11 cellular contexts compared by ENCODE assay signal in genomic region chr5:58477760-58478159, GRCh38. TPM values are rescaled to one million over a fixed set of nuclear protein-coding genes. Genes with fewer than 3 reads are reported as not detected.
DNase-seq lines count a peak whose midpoint lies in the region; ATAC-seq and TF ChIP-seq lines count a peak whose summit lies in the region.
"Had no signal": no experiment of that assay in that cellular context is flagged by ENCODE, and none has a peak within 500 bp of the region (broad histone marks: within the 10 kb centered on the region; RNA-seq: fewer than 3 reads in every experiment).

No MANE protein-coding gene starts in this region.

- TF ChIP-seq CTCF in Caco-2 (IDR thresholded peaks at IDR 0.05; ENCODE audit: insufficient read depth in 1 of 2, low read depth in 1 of 2, low read length in 1 of 2, severe bottlenecking in 1 of 2, unreplicated experiment in 1 of 2), result peak; percentile 18 to 32
- TF ChIP-seq CTCF in astrocyte of the cerebellum (IDR thresholded peaks at IDR 0.05; ENCODE audit: low read depth, low read length, missing control alignments), result peak; percentile 9

- peaks cover 31% of the 10 kb centered on the region for H3K9me3 Mint-ChIP-seq in Caco-2 (ENCODE audit: unreplicated experiment)
- H3K9me3 Mint-ChIP-seq in memory B cell, result peaks cover 3% of the 10 kb centered on the region
- H3K9me3 Mint-ChIP-seq in activated CD4-positive, alpha-beta memory T cell treated with anti-CD3 and anti-CD28 coated beads for 36 hours, result peaks cover 7% of the 10 kb centered on the region
- H3K9me3 Mint-ChIP-seq: activated T-helper 17 cell treated with anti-CD3 and anti-CD28 coated beads, Interleukin-2, amount 50 U/mL, for 72 hours had no signal

- no TSS peak for BruUV-seq in Caco-2 (replicated peaks; lab: Mats Ljungman, UMichigan)

- H3K4me3 Mint-ChIP-seq in Caco-2 (ENCODE audit: unreplicated experiment) (no peak overlapping the region), memory B cell (peak overlapping the region; percentile 13)
- no peak overlapping the region for H3K4me3 Mint-ChIP-seq in activated CD4-positive, alpha-beta memory T cell treated with anti-CD3 and anti-CD28 coated beads for 36 hours
- H3K4me3 Mint-ChIP-seq: activated T-helper 17 cell treated with anti-CD3 and anti-CD28 coated beads, Interleukin-2, amount 50 U/mL, for 72 hours; dendritic cell treated with granulocyte-macrophage colony-stimulating factor and Interleukin-4, amounts not matched to agents 40 ng/mL and 50 ng/mL, for 4 days had no signal

- no peaks in the 10 kb centered on the region for H3K4me1 ChIP-seq in Caco-2

- no peak overlapping the region for H3K27ac Mint-ChIP-seq in Caco-2 (ENCODE audit: unreplicated experiment)
- no peak overlapping the region for H3K27ac Mint-ChIP-seq in memory B cell
- no peak overlapping the region for H3K27ac Mint-ChIP-seq in activated CD4-positive, alpha-beta memory T cell treated with anti-CD3 and anti-CD28 coated beads for 36 hours
- H3K27ac Mint-ChIP-seq: activated T-helper 17 cell treated with anti-CD3 and anti-CD28 coated beads, Interleukin-2, amount 50 U/mL, for 72 hours; dendritic cell treated with granulocyte-macrophage colony-stimulating factor and Interleukin-4, amounts not matched to agents 40 ng/mL and 50 ng/mL, for 4 days had no signal

- intact Hi-C loops in Caco-2 (cut with micrococcal nuclease; ENCODE audit: unreplicated experiment), result loop anchor here (1.0 kb wide), 1 partner anchor 373 kb away; no protein-coding TSS in a partner anchor
- intact Hi-C loops in activated CD4-positive, alpha-beta memory T cell treated with anti-CD3 and anti-CD28 coated beads for 36 hours (cut with micrococcal nuclease), result loop anchor here (2.0 kb wide), 1 partner anchor 373 kb away; no protein-coding TSS in a partner anchor

- no peaks in the 10 kb centered on the region for H3K36me3 Mint-ChIP-seq in Caco-2 (ENCODE audit: insufficient read depth, unreplicated experiment)
- H3K36me3 Mint-ChIP-seq in memory B cell, result peaks cover 8% of the 10 kb centered on the region
- H3K36me3 Mint-ChIP-seq in activated CD4-positive, alpha-beta memory T cell treated with anti-CD3 and anti-CD28 coated beads for 36 hours, result no peaks in the 10 kb centered on the region

- H3K4me1 Mint-ChIP-seq in Caco-2 (ENCODE audit: low read depth, unreplicated experiment) (no peaks in the 10 kb centered on the region), memory B cell (peaks cover 11% of the 10 kb centered on the region)
- no peaks in the 10 kb centered on the region for H3K4me1 Mint-ChIP-seq in activated CD4-positive, alpha-beta memory T cell treated with anti-CD3 and anti-CD28 coated beads for 36 hours (ENCODE audit: low read depth)
- H3K4me1 Mint-ChIP-seq: activated T-helper 17 cell treated with anti-CD3 and anti-CD28 coated beads, Interleukin-2, amount 50 U/mL, for 72 hours had no signal

- TF ChIP-seq EP300 in Ishikawa (IDR thresholded peaks at IDR 0.05; ENCODE audit: borderline replicate concordance), result no peak

- TF ChIP-seq RAD21 in Ishikawa (IDR thresholded peaks at IDR 0.05; ENCODE audit: low read depth), result peak; percentile 40

- no peaks in the 10 kb centered on the region for H3K27me3 ChIP-seq in Caco-2 (replicated peaks; ENCODE audit: control insufficient read depth, insufficient read depth, low read length)

- peaks cover 6% of the 10 kb centered on the region; the same call in 1 of the 2 replicates for H3K9me3 ChIP-seq in Caco-2

- H3K4me3 ChIP-seq in Caco-2 (ENCODE audit: low read depth, low read length), result no peak overlapping the region
- no peak overlapping the region for H3K4me3 ChIP-seq in astrocyte of the cerebellum (ENCODE audit: low read depth, low read length)

- H3K36me3 ChIP-seq in Caco-2 (ENCODE audit: control insufficient read depth, insufficient read depth, low read length), result no peaks in the 10 kb centered on the region

- DNase-seq in Caco-2 (peak in 1 of 2 experiments; percentile 24), astrocyte of the cerebellum (ENCODE audit: low read depth) (no peak), memory B cell (ENCODE audit: low spot score in 2 of 2) (peak in 1 of 2 donors; percentile 26), NCI-H82 (lab: John Stamatoyannopoulos, UW) (no peak), NCI-H524 treated with DMSO at 0.1 percent for 48 hours (lab: John Stamatoyannopoulos, UW) (no peak)
- DNase-seq in activated CD4-positive, alpha-beta memory T cell treated with anti-CD3 and anti-CD28 coated beads for 36 hours, result no peak
- DNase-seq: GOT3 had no signal

- CTCF ChIA-PET in Caco-2 (lab: Charles Lee), result interaction anchor here (1.4 kb wide), 1 partner anchor 372 kb away, joined by 7 read pairs; no protein-coding TSS in a partner anchor
- CTCF ChIA-PET in activated CD4-positive, alpha-beta memory T cell treated with anti-CD3 and anti-CD28 coated beads for 36 hours (lab: Charles Lee), result interaction anchor here (0.7 to 3.5 kb wide), 4 partner anchors 17 to 378 kb away, joined by 3 to 23 read pairs (median 4); no protein-coding TSS in a partner anchor

- ATAC-seq in memory B cell (ENCODE audit: low read depth) (peak; percentile 32), esophagus mucosa (no peak)
- ATAC-seq: activated T-helper 17 cell treated with anti-CD3 and anti-CD28 coated beads, Interleukin-2, amount 50 U/mL, for 72 hours had no signal

- POLR2A ChIA-PET in Caco-2 (lab: Charles Lee), result no interaction called here
- POLR2A ChIA-PET in activated CD4-positive, alpha-beta memory T cell treated with anti-CD3 and anti-CD28 coated beads for 36 hours (lab: Charles Lee), result no interaction called here

- in situ Hi-C loops in astrocyte of the cerebellum (cut with HindIII; ENCODE audit: low sequenced_read_pairs), result no loop called here

- H3K27me3 Mint-ChIP-seq in Caco-2 (ENCODE audit: insufficient read depth, unreplicated experiment) (no peaks in the 10 kb centered on the region), memory B cell (no peaks in the 10 kb centered on the region)
- H3K27me3 Mint-ChIP-seq in activated CD4-positive, alpha-beta memory T cell treated with anti-CD3 and anti-CD28 coated beads for 36 hours, result peaks cover 5% of the 10 kb centered on the region
- H3K27me3 Mint-ChIP-seq: dendritic cell treated with granulocyte-macrophage colony-stimulating factor and Interleukin-4, amounts not matched to agents 40 ng/mL and 50 ng/mL, for 4 days had no signal

TF ChIP-seq in Ishikawa, 13 proteins besides CTCF, POLR2A, EP300 and RAD21:
- TF ChIP-seq TAF1 (IDR thresholded peaks at IDR 0.05; ENCODE audit: low read depth), result no peak
- no peak for TF ChIP-seq NFIC (IDR thresholded peaks at IDR 0.05)
- TF ChIP-seq YY1 (IDR thresholded peaks at IDR 0.05; ENCODE audit: low read depth), result no peak
- TF ChIP-seq FOXM1 (IDR thresholded peaks at IDR 0.05; ENCODE audit: borderline replicate concordance, low read depth), result no peak
- no peak for TF ChIP-seq CEBPB (IDR thresholded peaks at IDR 0.05)
- no peak for TF ChIP-seq EGR1 (IDR thresholded peaks at IDR 0.05)
- no peak for TF ChIP-seq CREB1 (IDR thresholded peaks at IDR 0.05; ENCODE audit: low read depth)
- no peak for TF ChIP-seq ZBTB7A (IDR thresholded peaks at IDR 0.05; ENCODE audit: low read depth)
- TF ChIP-seq TCF12 (IDR thresholded peaks at IDR 0.05; ENCODE audit: low read depth), result no peak
- TF ChIP-seq, protein P1, sequence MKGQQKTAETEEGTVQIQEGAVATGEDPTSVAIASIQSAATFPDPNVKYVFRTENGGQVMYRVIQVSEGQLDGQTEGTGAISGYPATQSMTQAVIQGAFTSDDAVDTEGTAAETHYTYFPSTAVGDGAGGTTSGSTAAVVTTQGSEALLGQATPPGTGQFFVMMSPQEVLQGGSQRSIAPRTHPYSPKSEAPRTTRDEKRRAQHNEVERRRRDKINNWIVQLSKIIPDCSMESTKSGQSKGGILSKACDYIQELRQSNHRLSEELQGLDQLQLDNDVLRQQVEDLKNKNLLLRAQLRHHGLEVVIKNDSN (IDR thresholded peaks at IDR 0.05), result no peak
- TF ChIP-seq TEAD4 (IDR thresholded peaks at IDR 0.05), result no peak

RNA-seq across cellular contexts. Expression of gene GAPT, which starts 13.5 kb away (rescaled TPM):
- total RNA-seq in Caco-2 (2022) (not detected in 2 replicates), esophagus mucosa (0.40 TPM)
- total RNA-seq in activated CD4-positive, alpha-beta memory T cell treated with anti-CD3 and anti-CD28 coated beads for 36 hours, result not detected
- total RNA-seq: activated T-helper 17 cell treated with anti-CD3 and anti-CD28 coated beads, Interleukin-2, amount 50 U/mL, for 72 hours had no signal

RNA-seq across cellular contexts. Expression of gene PLK2, which starts 17.9 kb away (rescaled TPM):
- 31.9 and 39.2 TPM in 2 replicates for total RNA-seq in Caco-2 (2022)
- 1 to 10 TPM; 1.4 to 2.2 TPM for total RNA-seq in activated CD4-positive, alpha-beta memory T cell treated with anti-CD3 and anti-CD28 coated beads for 36 hours
- total RNA-seq in esophagus mucosa, result 90.7 TPM

Comparison
In these comparisons a context has a peak if more than half of its experiments do, and no peak if none do; other contexts are left out.
1. RNA of gene PLK2, which starts 17.9 kb away (total RNA-seq): 90.7 TPM in esophagus mucosa (single experiment) and 31.9 to 39.2 TPM in Caco-2; 1.4 to 2.2 TPM in activated CD4-positive, alpha-beta memory T cell treated with anti-CD3 and anti-CD28 coated beads for 36 hours; every median in the first group is over 10 times any median in the second.